In genomic region chr12:120199025-120199424, GRCh38 we compare ENCODE assay signal across 1 cellular context.
TF ChIP-seq lines count a peak whose summit lies in the region.

No MANE protein-coding gene starts in this region.

TF ChIP-seq in HEK293, 187 proteins besides CTCF, POLR2A, EP300 and RAD21 (continued from another document):
- TF ChIP-seq ZNF37A (tag by site-specific recombination; IDR thresholded peaks at IDR 0.05) (no peak), ZNF121 (tag by site-specific recombination; IDR thresholded peaks at IDR 0.05) (no peak)
TF ChIP-seq in HEK293: peak in this region for 0.
